In genomic region chr16:75416904-75417565, GRCh38 we compare ENCODE assay signal across 17 cellular contexts. TPM values are rescaled to one million over a fixed set of nuclear protein-coding genes. Genes with fewer than 3 reads are reported as not detected.
DNase-seq lines count a peak whose midpoint lies in the region; ATAC-seq and TF ChIP-seq lines count a peak whose summit lies in the region.
"Had no signal": no experiment of that assay in that cellular context is flagged by ENCODE, and none has a peak within 500 bp of the region (broad histone marks: within the 10 kb centered on the region; RNA-seq: fewer than 3 reads in every experiment).

No MANE protein-coding gene starts in this region.

- H3K4me1 ChIP-seq in mesenchymal stem cell (ENCODE audit: control insufficient read depth, insufficient read depth, low read depth, low read length), result peaks cover 2% of the 10 kb centered on the region
- peaks cover 11% of the 10 kb centered on the region for H3K4me1 ChIP-seq in vagina

- no peak overlapping the region for H3K4me3 ChIP-seq in mesenchymal stem cell (ENCODE audit: insufficient read depth in 1 of 2, low read depth in 1 of 2, low read length in 2 of 2)
- no peak overlapping the region for H3K4me3 ChIP-seq in vagina
- H3K4me3 ChIP-seq: BLaER1 treated with 17β-estradiol and CSF1 and Interleukin-3, amounts not matched to agents 10 nM and 100 nM had no signal

- peaks cover 0 to 6% of the 10 kb centered on the region in 2 donors for H3K36me3 Mint-ChIP-seq in activated T-cell treated with anti-CD3 and anti-CD28 coated beads, Interleukin-2, amount 50 U/mL, for 72 hours (ENCODE audit: insufficient read depth in 2 of 2)
- H3K36me3 Mint-ChIP-seq in activated T-cell treated with anti-CD3 and anti-CD28 coated beads, Interleukin-2, amount 50 U/mL, for 4 hours (ENCODE audit: insufficient read depth), result peaks cover 11% of the 10 kb centered on the region
- H3K36me3 Mint-ChIP-seq in chondrocyte (ENCODE audit: low read depth), result peaks cover 4% of the 10 kb centered on the region

- intact Hi-C loops in vagina (cut with DNase I), result no loop called here

- H2BK12ac ChIP-seq in mesenchymal stem cell (ENCODE audit: low read length in 2 of 2), result no peak overlapping the region

- H4K8ac ChIP-seq in mesenchymal stem cell (ENCODE audit: low read length), result no peak overlapping the region

- ATAC-seq in activated T-cell treated with anti-CD3 and anti-CD28 coated beads, Interleukin-2, amount 50 U/mL, for 72 hours (replicated peaks in 1 of 2), result no peak
- no peak for ATAC-seq in activated T-cell treated with anti-CD3 and anti-CD28 coated beads, Interleukin-2, amount 50 U/mL, for 4 hours
- no peak for ATAC-seq in GM19023 (IDR thresholded peaks at IDR 0.05; ENCODE audit: unreplicated experiment)

- no peaks in the 10 kb centered on the region for H3K27me3 ChIP-seq in mesenchymal stem cell (ENCODE audit: control insufficient read depth in 1 of 2, insufficient read depth in 1 of 2, low read length in 2 of 2)
- H3K27me3 ChIP-seq in vagina, result no peaks in the 10 kb centered on the region
- H3K27me3 ChIP-seq: BLaER1 treated with 17β-estradiol and CSF1 and Interleukin-3, amounts not matched to agents 10 nM and 100 nM had no signal

- H3K27ac ChIP-seq in mesenchymal stem cell (ENCODE audit: low read length, poor library complexity, severe bottlenecking), result no peak overlapping the region
- H3K27ac ChIP-seq in vagina, result no peak overlapping the region
- H3K27ac ChIP-seq: 22Rv1; BLaER1 treated with 17β-estradiol and CSF1 and Interleukin-3, amounts not matched to agents 10 nM and 100 nM had no signal

- H3K79me1 ChIP-seq in mesenchymal stem cell (replicated peaks; ENCODE audit: low read length, poor library complexity, severe bottlenecking), result peaks cover 9% of the 10 kb centered on the region

- H3K36me3 ChIP-seq in mesenchymal stem cell (ENCODE audit: control insufficient read depth in 1 of 2, insufficient read depth in 2 of 2, low read depth in 1 of 2, low read length in 2 of 2) (peaks cover under 1 to 6% of the 10 kb centered on the region in 2 experiments), vagina (peaks cover 0 to 7% of the 10 kb centered on the region in 2 donors)

- DNase-seq in activated T-cell treated with anti-CD3 and anti-CD28 coated beads, Interleukin-2, amount 50 U/mL, for 72 hours, result no peak
- DNase-seq in activated T-cell treated with anti-CD3 and anti-CD28 coated beads, Interleukin-2, amount 50 U/mL, for 4 hours, result no peak
- no peak for DNase-seq in chondrocyte (ENCODE audit: low spot score)
- DNase-seq in mesenchymal stem cell, result peak; percentile 23
- DNase-seq in vagina (ENCODE audit: extremely low spot score in 2 of 2), result no peak
- no peak for DNase-seq in AG20443 (ENCODE audit: low spot score)
- no peak for DNase-seq in DMS 273 treated with DMSO at 0.1 percent for 48 hours (lab: John Stamatoyannopoulos, UW)
- DNase-seq: CD4-positive, CD25-positive, alpha-beta regulatory T cell; DMS153; DMS79 treated with DMSO at 0.1 percent for 48 hours; EL; GOT3; H9 had no signal

- no peak overlapping the region for H4K91ac ChIP-seq in mesenchymal stem cell (ENCODE audit: low read length)

- H2AK5ac ChIP-seq in mesenchymal stem cell (ENCODE audit: low read length, severe bottlenecking), result peak overlapping the region; percentile 73

- no peak for TF ChIP-seq POLR2A in vagina (IDR thresholded peaks at IDR 0.05)

- H2BK5ac ChIP-seq in mesenchymal stem cell (ENCODE audit: low read depth, low read length, poor library complexity, severe bottlenecking), result no peak overlapping the region

- H3K4me3 Mint-ChIP-seq in activated T-cell treated with anti-CD3 and anti-CD28 coated beads, Interleukin-2, amount 50 U/mL, for 72 hours, result no peak overlapping the region
- no peak overlapping the region for H3K4me3 Mint-ChIP-seq in activated T-cell treated with anti-CD3 and anti-CD28 coated beads, Interleukin-2, amount 50 U/mL, for 4 hours
- H3K4me3 Mint-ChIP-seq in chondrocyte (ENCODE audit: unreplicated experiment), result no peak overlapping the region
- H3K4me3 Mint-ChIP-seq: CD4-positive, CD25-positive, alpha-beta regulatory T cell; H9; IgD-negative memory B cell had no signal

- H3K27me3 Mint-ChIP-seq in activated T-cell treated with anti-CD3 and anti-CD28 coated beads, Interleukin-2, amount 50 U/mL, for 72 hours (ENCODE audit: low read depth), result no peaks in the 10 kb centered on the region
- H3K27me3 Mint-ChIP-seq in activated T-cell treated with anti-CD3 and anti-CD28 coated beads, Interleukin-2, amount 50 U/mL, for 4 hours (ENCODE audit: low read depth), result no peaks in the 10 kb centered on the region
- H3K27me3 Mint-ChIP-seq in chondrocyte (ENCODE audit: low read depth), result no peaks in the 10 kb centered on the region
- H3K27me3 Mint-ChIP-seq: CD4-positive, CD25-positive, alpha-beta regulatory T cell; IgD-negative memory B cell had no signal

- H3K27ac Mint-ChIP-seq in activated T-cell treated with anti-CD3 and anti-CD28 coated beads, Interleukin-2, amount 50 U/mL, for 72 hours, result peak overlapping the region; percentile 57
- peak overlapping the region; percentile 50 for H3K27ac Mint-ChIP-seq in chondrocyte (ENCODE audit: unreplicated experiment)
- H3K27ac Mint-ChIP-seq: CD4-positive, CD25-positive, alpha-beta regulatory T cell; IgD-negative memory B cell had no signal

- H3K4ac ChIP-seq in mesenchymal stem cell (ENCODE audit: low read depth in 1 of 2, low read length in 2 of 2), result no peak overlapping the region

- H3K9ac ChIP-seq in mesenchymal stem cell (ENCODE audit: low read length), result no peak overlapping the region
- H3K9ac ChIP-seq: BLaER1 treated with 17β-estradiol and CSF1 and Interleukin-3, amounts not matched to agents 10 nM and 100 nM had no signal

- WGBS in mesenchymal stem cell, result 100% methylated on average over 1 of the region's 2 CpGs

- H3K9me3 ChIP-seq in mesenchymal stem cell (ENCODE audit: control insufficient read depth, low read length), result no peaks in the 10 kb centered on the region
- H3K9me3 ChIP-seq in vagina, result no peaks in the 10 kb centered on the region
- H3K9me3 ChIP-seq: BLaER1 treated with 17β-estradiol and CSF1 and Interleukin-3, amounts not matched to agents 10 nM and 100 nM had no signal

- H3K4me2 ChIP-seq in mesenchymal stem cell (ENCODE audit: low read length, poor library complexity, severe bottlenecking), result no peak overlapping the region
- H3K4me2 ChIP-seq: BLaER1 treated with 17β-estradiol and CSF1 and Interleukin-3, amounts not matched to agents 10 nM and 100 nM had no signal

- no peak overlapping the region for H2AFZ ChIP-seq in mesenchymal stem cell (ENCODE audit: low read depth, low read length)

- H2BK15ac ChIP-seq in mesenchymal stem cell (ENCODE audit: low read depth, poor library complexity, severe bottlenecking), result no peak overlapping the region

- no peak overlapping the region for H3K14ac ChIP-seq in mesenchymal stem cell (ENCODE audit: low read length in 2 of 2)

- H3K18ac ChIP-seq in mesenchymal stem cell (ENCODE audit: low read depth in 1 of 2, low read length in 2 of 2), result no peak overlapping the region

- TF ChIP-seq CTCF in chondrocyte (IDR thresholded peaks at IDR 0.05), result no peak
- TF ChIP-seq CTCF in vagina (IDR thresholded peaks at IDR 0.05), result no peak

- peaks cover 51% of the 10 kb centered on the region for H3K4me1 Mint-ChIP-seq in activated T-cell treated with anti-CD3 and anti-CD28 coated beads, Interleukin-2, amount 50 U/mL, for 72 hours (ENCODE audit: low read depth)
- H3K4me1 Mint-ChIP-seq in activated T-cell treated with anti-CD3 and anti-CD28 coated beads, Interleukin-2, amount 50 U/mL, for 4 hours (ENCODE audit: low read depth), result peaks cover 40% of the 10 kb centered on the region
- H3K4me1 Mint-ChIP-seq in chondrocyte (ENCODE audit: low read depth), result peaks cover 30% of the 10 kb centered on the region

- no peak overlapping the region for H3K23ac ChIP-seq in mesenchymal stem cell (ENCODE audit: low read length in 2 of 2)

- H3K9me3 Mint-ChIP-seq in activated T-cell treated with anti-CD3 and anti-CD28 coated beads, Interleukin-2, amount 50 U/mL, for 72 hours, result no peaks in the 10 kb centered on the region
- H3K9me3 Mint-ChIP-seq in activated T-cell treated with anti-CD3 and anti-CD28 coated beads, Interleukin-2, amount 50 U/mL, for 4 hours, result no peaks in the 10 kb centered on the region
- H3K9me3 Mint-ChIP-seq in chondrocyte (ENCODE audit: low read depth), result no peaks in the 10 kb centered on the region
- H3K9me3 Mint-ChIP-seq: CD4-positive, CD25-positive, alpha-beta regulatory T cell; H9; IgD-negative memory B cell had no signal

- H2BK120ac ChIP-seq in mesenchymal stem cell (ENCODE audit: low read depth, low read length), result no peak overlapping the region

RNA-seq across cellular contexts. Expression of gene CFDP1, which starts 16.3 kb away (rescaled TPM):
- 10 to 100 TPM; 25.7 to 32.1 TPM for total RNA-seq in activated T-cell treated with anti-CD3 and anti-CD28 coated beads, Interleukin-2, amount 50 U/mL, for 72 hours
- 10 to 100 TPM; 28.3 to 33.2 (median 28.6) TPM for total RNA-seq in activated T-cell treated with anti-CD3 and anti-CD28 coated beads, Interleukin-2, amount 50 U/mL, for 4 hours
- total RNA-seq in chondrocyte (45.3 to 48.9 TPM (median 46.1 TPM) in 3 replicates), vagina (45.7 TPM)
- 112 TPM for polyA plus RNA-seq in mesenchymal stem cell (2013, experiment 1 of 2)
- polyA plus RNA-seq in mesenchymal stem cell (2013, experiment 2 of 2), result 112 TPM

RNA-seq across cellular contexts. Expression of gene TMEM170A, which starts 47.5 kb away (rescaled TPM):
- 10 to 100 TPM; 34.8 to 34.9 TPM for total RNA-seq in activated T-cell treated with anti-CD3 and anti-CD28 coated beads, Interleukin-2, amount 50 U/mL, for 72 hours
- total RNA-seq in activated T-cell treated with anti-CD3 and anti-CD28 coated beads, Interleukin-2, amount 50 U/mL, for 4 hours, result 10 to 100 TPM; 45.3 to 49.1 (median 45.9) TPM
- 12.7 to 14.5 TPM (median 13.4 TPM) in 3 replicates for total RNA-seq in chondrocyte
- polyA plus RNA-seq in mesenchymal stem cell (2013, experiment 1 of 2), result 7.8 TPM
- polyA plus RNA-seq in mesenchymal stem cell (2013, experiment 2 of 2), result 8.9 TPM
- 21.9 TPM for total RNA-seq in vagina
